ENCODE assay signal across 6 cellular contexts in the genomic region with DNA sequence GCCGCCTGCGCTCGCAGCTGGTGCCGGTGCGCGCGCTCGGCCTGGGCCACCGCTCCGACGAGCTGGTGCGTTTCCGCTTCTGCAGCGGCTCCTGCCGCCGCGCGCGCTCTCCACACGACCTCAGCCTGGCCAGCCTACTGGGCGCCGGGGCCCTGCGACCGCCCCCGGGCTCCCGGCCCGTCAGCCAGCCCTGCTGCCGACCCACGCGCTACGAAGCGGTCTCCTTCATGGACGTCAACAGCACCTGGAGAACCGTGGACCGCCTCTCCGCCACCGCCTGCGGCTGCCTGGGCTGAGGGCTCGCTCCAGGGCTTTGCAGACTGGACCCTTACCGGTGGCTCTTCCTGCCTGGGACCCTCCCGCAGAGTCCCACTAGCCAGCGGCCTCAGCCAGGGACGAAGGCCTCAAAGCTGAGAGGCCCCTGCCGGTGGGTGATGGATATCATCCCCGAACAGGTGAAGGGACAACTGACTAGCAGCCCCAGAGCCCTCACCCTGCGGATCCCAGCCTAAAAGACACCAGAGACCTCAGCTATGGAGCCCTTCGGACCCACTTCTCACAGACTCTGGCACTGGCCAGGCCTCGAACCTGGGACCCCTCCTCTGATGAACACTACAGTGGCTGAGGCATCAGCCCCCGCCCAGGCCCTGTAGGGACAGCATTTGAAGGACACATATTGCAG. TPM values are rescaled to one million over a fixed set of nuclear protein-coding genes. Genes with fewer than 3 reads are reported as not detected.
DNase-seq lines count a peak whose midpoint lies in the region; ATAC-seq and TF ChIP-seq lines count a peak whose summit lies in the region.

No MANE protein-coding gene starts in this region.

- no peaks in the 10 kb centered on the region for H3K9me3 ChIP-seq in CD4-positive, CD25-positive, alpha-beta regulatory T cell (ENCODE audit: control insufficient read depth in 2 of 2, low read length in 2 of 2)
- H3K9me3 ChIP-seq in subcutaneous abdominal adipose tissue (ENCODE audit: control insufficient read depth in 5 of 5, low read length in 5 of 5): no peaks in the 10 kb centered on the region

- no peak overlapping the region for H3K4me3 ChIP-seq in CD4-positive, CD25-positive, alpha-beta regulatory T cell (ENCODE audit: low read depth, low read length)
- H3K4me3 ChIP-seq in subcutaneous abdominal adipose tissue (ENCODE audit: low read depth in 1 of 5, low read length in 5 of 5): peak overlapping the region; percentile 2 to 65 (median 50)

- peaks cover 10% of the 10 kb centered on the region for H3K27me3 ChIP-seq in CD4-positive, CD25-positive, alpha-beta regulatory T cell (ENCODE audit: control insufficient read depth, insufficient read depth, low read length)
- peaks cover 13 to 35% (median 23%) of the 10 kb centered on the region in 5 donors for H3K27me3 ChIP-seq in subcutaneous abdominal adipose tissue (ENCODE audit: control insufficient read depth in 5 of 5, insufficient read depth in 4 of 5, low read length in 5 of 5)

- H3K27ac Mint-ChIP-seq in CD4-positive, CD25-positive, alpha-beta regulatory T cell: no peak overlapping the region
- H3K27ac Mint-ChIP-seq in glutamatergic neuron (ENCODE audit: unreplicated experiment): no peak overlapping the region

- H3K36me3 ChIP-seq in CD4-positive, CD25-positive, alpha-beta regulatory T cell (ENCODE audit: control insufficient read depth, insufficient read depth, low read length): no peaks in the 10 kb centered on the region
- H3K36me3 ChIP-seq in subcutaneous abdominal adipose tissue (ENCODE audit: control insufficient read depth in 5 of 5, insufficient read depth in 5 of 5, low read length in 5 of 5): no peaks in the 10 kb centered on the region

- peaks cover 13% of the 10 kb centered on the region for H3K36me3 Mint-ChIP-seq in CD4-positive, CD25-positive, alpha-beta regulatory T cell
- H3K36me3 Mint-ChIP-seq in glutamatergic neuron (ENCODE audit: unreplicated experiment): peaks cover 12% of the 10 kb centered on the region

- H3K27ac ChIP-seq in CD4-positive, CD25-positive, alpha-beta regulatory T cell (ENCODE audit: insufficient read depth, low read length, poor library complexity, severe bottlenecking): no peak overlapping the region
- no peak overlapping the region for H3K27ac ChIP-seq in subcutaneous abdominal adipose tissue (ENCODE audit: low read depth, low read length)

- peak overlapping the region in 3 of 4 donors; percentile 35 to 53 (median 46) for H3K4me3 Mint-ChIP-seq in CD4-positive, CD25-positive, alpha-beta regulatory T cell
- peak overlapping the region; percentile 71 for H3K4me3 Mint-ChIP-seq in glutamatergic neuron (ENCODE audit: unreplicated experiment)

- peaks cover 0 to 30% (median 15%) of the 10 kb centered on the region in 4 donors for H3K4me1 Mint-ChIP-seq in CD4-positive, CD25-positive, alpha-beta regulatory T cell
- H3K4me1 Mint-ChIP-seq in glutamatergic neuron (ENCODE audit: low read depth, unreplicated experiment): peaks cover 16% of the 10 kb centered on the region

- H3K9ac ChIP-seq in subcutaneous abdominal adipose tissue (ENCODE audit: low read length in 5 of 5): peak overlapping the region in 2 of 5 donors; percentile 31 to 32

- H3K27me3 Mint-ChIP-seq in CD4-positive, CD25-positive, alpha-beta regulatory T cell: peaks cover 34% of the 10 kb centered on the region
- H3K27me3 Mint-ChIP-seq in glutamatergic neuron (ENCODE audit: unreplicated experiment): peaks cover 21% of the 10 kb centered on the region

- peaks cover 22% of the 10 kb centered on the region for H3K4me1 ChIP-seq in CD4-positive, CD25-positive, alpha-beta regulatory T cell (ENCODE audit: control insufficient read depth, insufficient read depth, low read length, poor library complexity, severe bottlenecking)
- peaks cover 0 to 30% (median 26%) of the 10 kb centered on the region in 5 donors for H3K4me1 ChIP-seq in subcutaneous abdominal adipose tissue (ENCODE audit: control insufficient read depth in 5 of 5, insufficient read depth in 5 of 5, low read length in 5 of 5)

- ATAC-seq in CD4-positive, CD25-positive, alpha-beta regulatory T cell (ENCODE audit: low read depth in 2 of 2): peak; percentile 41
- ATAC-seq in HG03442 (IDR thresholded peaks at IDR 0.05; ENCODE audit: unreplicated experiment): no peak

- peak in 1 of 3 donors; percentile 43 for DNase-seq in CD4-positive, CD25-positive, alpha-beta regulatory T cell
- DNase-seq in NCI-H774 (lab: John Stamatoyannopoulos, UW): peak; percentile 48
- DNase-seq in glutamatergic neuron: peak; percentile 51
- DNase-seq in activated effector memory CD4-positive, alpha-beta T cell treated with Interleukin-2 at 50 U/mL for 16 hours: no peak

- no peaks in the 10 kb centered on the region for H3K9me3 Mint-ChIP-seq in CD4-positive, CD25-positive, alpha-beta regulatory T cell
- peaks cover 8% of the 10 kb centered on the region for H3K9me3 Mint-ChIP-seq in glutamatergic neuron (ENCODE audit: unreplicated experiment)

- TF ChIP-seq CTCF in glutamatergic neuron (IDR thresholded peaks at IDR 0.05; ENCODE audit: partially characterized antibody, unreplicated experiment): peak; percentile 44

RNA-seq across cellular contexts. Expression of a gene that starts 3.0 kb away (rescaled TPM):
- total RNA-seq in CD4-positive, CD25-positive, alpha-beta regulatory T cell: 1.5 TPM
- polyA plus RNA-seq in CD4-positive, CD25-positive, alpha-beta regulatory T cell: not detected
- not detected for total RNA-seq in glutamatergic neuron (ENCODE audit: unreplicated experiment)

RNA-seq across cellular contexts. Expression of a gene that starts 10.1 kb away (rescaled TPM):
- 12.6 TPM for total RNA-seq in CD4-positive, CD25-positive, alpha-beta regulatory T cell
- 10 to 100 TPM in 2 of 4 donors, 1 to 10 TPM in 2; 9.4 to 11.6 (median 10.1) TPM for polyA plus RNA-seq in CD4-positive, CD25-positive, alpha-beta regulatory T cell
- total RNA-seq in glutamatergic neuron (ENCODE audit: unreplicated experiment): 53.2 TPM

RNA-seq across cellular contexts. Expression of a gene that starts 33.2 kb away (rescaled TPM):
- 17.9 TPM for total RNA-seq in CD4-positive, CD25-positive, alpha-beta regulatory T cell
- polyA plus RNA-seq in CD4-positive, CD25-positive, alpha-beta regulatory T cell: 10 to 100 TPM; 17.2 to 25.0 (median 21.0) TPM
- total RNA-seq in glutamatergic neuron (ENCODE audit: unreplicated experiment): 25.3 TPM

RNA-seq across cellular contexts. Expression of a gene that starts 38.1 kb away (rescaled TPM):
- 69.4 TPM for total RNA-seq in CD4-positive, CD25-positive, alpha-beta regulatory T cell
- 100 to 1,000 TPM; 207 to 274 (median 237) TPM for polyA plus RNA-seq in CD4-positive, CD25-positive, alpha-beta regulatory T cell
- total RNA-seq in glutamatergic neuron (ENCODE audit: unreplicated experiment): 208 TPM

RNA-seq across cellular contexts. Expression of a gene that starts 42.4 kb away (rescaled TPM):
- 0.54 TPM for total RNA-seq in CD4-positive, CD25-positive, alpha-beta regulatory T cell
- polyA plus RNA-seq in CD4-positive, CD25-positive, alpha-beta regulatory T cell: under 1 TPM; 0.20 to 0.86 (median 0.32) TPM
- 45.7 TPM for total RNA-seq in glutamatergic neuron (ENCODE audit: unreplicated experiment)
